Comparison of ENCODE assay signal across 8 cellular contexts in the genomic region with DNA sequence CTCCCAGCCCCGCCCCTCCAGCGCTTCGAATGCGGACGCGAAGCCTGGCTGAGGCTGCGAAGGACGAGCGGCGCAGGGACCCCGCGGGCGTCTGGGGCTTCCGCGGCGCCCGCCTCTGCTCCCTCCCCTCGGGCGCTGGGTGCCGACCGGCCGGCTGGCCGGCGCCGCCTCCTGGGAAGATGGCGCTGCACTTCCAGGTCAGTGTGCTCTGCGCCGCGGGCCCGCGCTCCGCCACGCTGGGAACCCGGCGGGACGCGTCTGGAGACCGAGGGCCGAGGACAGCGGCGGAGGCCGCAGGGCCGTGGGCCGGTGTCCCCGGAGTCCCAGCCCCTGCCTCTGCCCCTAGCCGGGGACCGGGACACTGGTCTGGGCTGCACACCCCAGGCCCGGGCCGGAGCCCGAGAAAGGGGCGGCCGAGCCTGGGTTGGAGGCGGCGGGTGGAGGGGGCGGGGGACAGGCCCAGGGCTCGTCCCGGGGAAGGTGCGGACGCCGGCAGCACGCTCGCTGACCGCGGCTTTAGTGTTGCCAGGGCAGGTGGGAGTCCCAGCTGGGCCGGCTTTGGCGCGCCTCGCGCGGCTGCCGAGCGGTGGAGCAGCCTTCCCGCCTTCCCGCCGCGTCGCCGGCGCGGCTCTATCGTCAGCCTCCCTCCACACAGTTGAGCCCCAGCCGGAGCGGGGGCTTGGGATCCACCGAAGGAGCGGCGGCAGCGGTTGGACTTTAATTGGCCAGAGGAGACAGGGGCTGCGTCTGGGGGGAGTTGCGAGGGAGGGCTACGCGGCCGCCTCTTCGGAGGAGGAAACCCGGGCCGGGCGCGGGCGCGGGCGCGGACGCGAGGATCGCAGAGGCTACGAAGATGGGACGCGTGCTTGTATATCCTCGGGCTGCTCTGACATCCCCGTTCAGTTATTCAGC. TPM values are rescaled to one million over a fixed set of nuclear protein-coding genes. Genes with fewer than 3 reads are reported as not detected.
A peak's percentile ranks its signal among the peaks of the same experiment; 100 is the strongest.
DNase-seq lines count a peak whose midpoint lies in the region; ATAC-seq and TF ChIP-seq lines count a peak whose summit lies in the region.

A gene (plus strand): TSS at position 164 of the 912 bp plus-strand sequence.

- intact Hi-C loops in vagina (cut with DNase I) = no loop called here

- H3K4me2 ChIP-seq in fibroblast of lung (ENCODE audit: extremely low read depth, insufficient read depth, low read length) = peak within 1 kb of the TSS; percentile 90

- H3K4me3 ChIP-seq in HUES6 (ENCODE audit: low read depth, low read length) (peak within 1 kb of the TSS; percentile 84), fibroblast of lung (replicated peaks in 1 of 4; ENCODE audit: control extremely low read depth in 1 of 4, insufficient read depth in 1 of 4, low read depth in 3 of 4, low read length in 4 of 4) (peak within 1 kb of the TSS; percentile 55 to 73 (median 62)), muscle layer of duodenum (ENCODE audit: low read depth in 1 of 2, low read length in 2 of 2) (peak within 1 kb of the TSS; percentile 47 to 73), vagina (peak within 1 kb of the TSS; percentile 44 to 45)

- H3K27ac ChIP-seq in HUES6 (ENCODE audit: low read depth, low read length) (peak within 1 kb of the TSS; percentile 81), fibroblast of lung (ENCODE audit: insufficient read depth, low read length) (peak within 1 kb of the TSS; percentile 30), muscle layer of duodenum (ENCODE audit: low read length) (no peak within 1 kb of the TSS), vagina (no peak within 1 kb of the TSS)

- H3K9ac ChIP-seq in HUES6 (ENCODE audit: low read length) (peak within 1 kb of the TSS; percentile 84), fibroblast of lung (ENCODE audit: insufficient read depth, low read length) (peak within 1 kb of the TSS; percentile 46)

- H3K36me3 ChIP-seq in HUES6 (ENCODE audit: control insufficient read depth, insufficient read depth, low read length) = no peaks in the 10 kb centered on the region
- no peaks in the 10 kb centered on the region for H3K36me3 ChIP-seq in fibroblast of lung (ENCODE audit: control insufficient read depth, insufficient read depth, low read length)
- no peaks in the 10 kb centered on the region for H3K36me3 ChIP-seq in muscle layer of duodenum (ENCODE audit: control insufficient read depth in 1 of 2, insufficient read depth in 2 of 2, low read length in 2 of 2)
- no peaks in the 10 kb centered on the region for H3K36me3 ChIP-seq in vagina

- H3K9me3 ChIP-seq in HUES6 (ENCODE audit: control insufficient read depth, insufficient read depth, low read depth, low read length) = peaks cover 22% of the 10 kb centered on the region
- H3K9me3 ChIP-seq in fibroblast of lung (ENCODE audit: control insufficient read depth, insufficient read depth, low read depth, low read length) = peaks cover 3% of the 10 kb centered on the region
- peaks cover 7 to 12% of the 10 kb centered on the region in 2 donors for H3K9me3 ChIP-seq in muscle layer of duodenum (ENCODE audit: control insufficient read depth in 1 of 2, low read length in 2 of 2)
- peaks cover 5% of the 10 kb centered on the region for H3K9me3 ChIP-seq in vagina

- no peak for TF ChIP-seq POLR2A in vagina (IDR thresholded peaks at IDR 0.05)

- H4K20me1 ChIP-seq in fibroblast of lung (ENCODE audit: control insufficient read depth, extremely low read depth, insufficient read depth, low read length) = no peaks in the 10 kb centered on the region

- H3K27me3 ChIP-seq in HUES6 (ENCODE audit: control insufficient read depth, insufficient read depth, low read length) (peaks cover 12% of the 10 kb centered on the region), fibroblast of lung (ENCODE audit: control insufficient read depth, insufficient read depth, low read length) (no peaks in the 10 kb centered on the region), muscle layer of duodenum (ENCODE audit: low read depth, low read length) (no peaks in the 10 kb centered on the region), vagina (no peaks in the 10 kb centered on the region)

- H3K79me2 ChIP-seq in fibroblast of lung (ENCODE audit: control insufficient read depth, insufficient read depth, low read length) = peaks cover 3% of the 10 kb centered on the region

- TF ChIP-seq CTCF in fibroblast of lung (conservative IDR thresholded peaks at IDR 0.05 in 1 of 2, IDR thresholded peaks at IDR 0.05 in 1 of 2; ENCODE audit: low read depth in 1 of 2, low read length in 2 of 2) (no peak), vagina (IDR thresholded peaks at IDR 0.05) (no peak)

- peak; percentile 60 for DNase-seq in CD1c-positive myeloid dendritic cell (ENCODE audit: extremely low spot score)
- peak; percentile 53 for DNase-seq in SKM-1 treated with dmso at 0.1 percent for 144 hours (lab: John Stamatoyannopoulos, UW; ENCODE audit: unreplicated experiment)
- peak; percentile 73 to 78 for DNase-seq in fibroblast of lung (ENCODE audit: low read depth in 2 of 2)
- no peak for DNase-seq in vagina (ENCODE audit: extremely low spot score in 2 of 2)
- DNase-seq in central memory CD4-positive, alpha-beta T cell = no peak

- H2AFZ ChIP-seq in fibroblast of lung (ENCODE audit: low read length) = peak within 1 kb of the TSS; percentile 67

- ATAC-seq in HG03460 (IDR thresholded peaks at IDR 0.05; ENCODE audit: unreplicated experiment) = no peak

- H3K4me1 ChIP-seq in HUES6 (ENCODE audit: control insufficient read depth, insufficient read depth, low read length) = peaks cover 19% of the 10 kb centered on the region
- no peaks in the 10 kb centered on the region for H3K4me1 ChIP-seq in fibroblast of lung (ENCODE audit: control insufficient read depth, extremely low read depth, insufficient read depth, low read length)
- peaks cover 0 to 5% of the 10 kb centered on the region in 2 donors for H3K4me1 ChIP-seq in muscle layer of duodenum (ENCODE audit: control insufficient read depth in 1 of 2, insufficient read depth in 2 of 2, low read length in 2 of 2)
- no peaks in the 10 kb centered on the region for H3K4me1 ChIP-seq in vagina

RNA-seq across cellular contexts. Expression of the gene that starts here (rescaled TPM):
- total RNA-seq in fibroblast of lung (3.5 and 10.0 TPM in 2 replicates), vagina (5.4 TPM)
- polyA plus RNA-seq in fibroblast of lung = 3.1 and 4.3 TPM in 2 replicates
- 1.8 and 2.4 TPM in 2 replicates for polyA plus RNA-seq in fibroblast of lung (2012)
- 4.5 and 6.1 TPM in 2 replicates for polyA minus RNA-seq in fibroblast of lung (ENCODE audit: low replicate concordance)

Comparison
In these comparisons a context has a peak if more than half of its experiments do, and no peak if none do; other contexts are left out.
1. DNase-seq: peak in CD1c-positive myeloid dendritic cell (single experiment), SKM-1 treated with dmso at 0.1 percent for 144 hours (single experiment) and fibroblast of lung (2 of 2); none in vagina (0 of 2) and central memory CD4-positive, alpha-beta T cell (single experiment).
2. H3K27ac ChIP-seq: peak in HUES6 (single experiment) and fibroblast of lung (single experiment); none in muscle layer of duodenum (single experiment) and vagina (single experiment).
3. Peak in every context shown above with its lines, with median percentiles within 50 percentile points of each other: H3K4me3 ChIP-seq.